ENCODE assay signal across 26 cellular contexts in genomic region chr13:56906909-56907308, GRCh38.
"Had no signal": no experiment of that assay in that cellular context is flagged by ENCODE, and none has a peak within 500 bp of the region (broad histone marks: within the 10 kb centered on the region; RNA-seq: fewer than 3 reads in every experiment).

No MANE protein-coding gene starts in this region.

- H3K4me1 ChIP-seq: gastrocnemius medialis, pancreas, right lobe of liver, suprapubic skin, transverse colon, upper lobe of right lung, vagina had no signal

- DNase-seq: dermis blood vessel endothelial cell; effector memory CD4-positive, alpha-beta T cell; gastrocnemius medialis; head of caudate nucleus; kidney; mesenchymal stem cell; midbrain; naive thymus-derived CD4-positive, alpha-beta T cell; pancreas; retina; right lobe of liver; small intestine; stimulated activated CD4-positive, alpha-beta T cell treated with anti-CD3 and anti-CD28 coated beads, Interleukin-12 subunit alpha, Interleukin-12 subunit beta, amount 100 ng/mL, for 4 hours; stimulated activated CD4-positive, alpha-beta T cell treated with anti-CD3 and anti-CD28 coated beads, Interleukin-1b, Interleukin-23, amount 100 ng/mL, for 48 hours; stimulated activated CD4-positive, alpha-beta T cell treated with anti-CD3 and anti-CD28 coated beads, Interleukin-4, amount 100 ng/mL, for 1 hour; stimulated activated CD8-positive, alpha-beta memory T cell treated with anti-CD3 and anti-CD28 coated beads, Interleukin-4, amount 100 ng/mL, for 48 hours; stimulated activated naive CD4-positive, alpha-beta T cell; stimulated activated naive CD8-positive, alpha-beta T cell treated with anti-CD3 and anti-CD28 coated beads, Interleukin-15, amount 100 ng/mL, for 72 hours; transverse colon; upper lobe of right lung had no signal

- H3K36me3 ChIP-seq: gastrocnemius medialis, neutrophil, pancreas, right lobe of liver, suprapubic skin, transverse colon, upper lobe of right lung, vagina had no signal

- ATAC-seq: gastrocnemius medialis; left lobe of liver; naive thymus-derived CD4-positive, alpha-beta T cell; pancreas; right lobe of liver; stimulated activated naive CD8-positive, alpha-beta T cell treated with anti-CD3 and anti-CD28 coated beads, Interleukin-15, amount 100 ng/mL, for 72 hours; upper lobe of right lung had no signal

- H3K27ac ChIP-seq: coronary artery, gastrocnemius medialis, neutrophil, pancreas, right lobe of liver, suprapubic skin, transverse colon, upper lobe of right lung, vagina had no signal

- H3K27me3 ChIP-seq: gastrocnemius medialis, neutrophil, pancreas, right lobe of liver, suprapubic skin, transverse colon, upper lobe of right lung, vagina had no signal

- H3K9me3 ChIP-seq: gastrocnemius medialis, neutrophil, pancreas, right lobe of liver, suprapubic skin, transverse colon, upper lobe of right lung, vagina had no signal

- H3K4me3 ChIP-seq: coronary artery, gastrocnemius medialis, lung, pancreas, right lobe of liver, suprapubic skin, transverse colon, upper lobe of right lung, vagina had no signal

- FAIRE-seq: small intestine had no signal
